In genomic region chr14:35385042-35385839, GRCh38 we compare ENCODE assay signal across 8 cellular contexts. TPM values are rescaled to one million over a fixed set of nuclear protein-coding genes. Genes with fewer than 3 reads are reported as not detected.
DNase-seq lines count a peak whose midpoint lies in the region; ATAC-seq and TF ChIP-seq lines count a peak whose summit lies in the region.

No MANE protein-coding gene starts in this region.

- H3K4me2 ChIP-seq in neural progenitor cell, result no peak overlapping the region

- no peak for TF ChIP-seq CTCF in RWPE1 (conservative IDR thresholded peaks at IDR 0.05; ENCODE audit: low read depth)
- TF ChIP-seq CTCF in neural progenitor cell (IDR thresholded peaks at IDR 0.05), result no peak
- TF ChIP-seq CTCF in endothelial cell (IDR thresholded peaks at IDR 0.05; ENCODE audit: unreplicated experiment), result no peak

- H3K27me3 ChIP-seq in HAP-1 (ENCODE audit: low read depth) (no peaks in the 10 kb centered on the region), neural progenitor cell (no peaks in the 10 kb centered on the region)

- H3K4me1 ChIP-seq in HAP-1, result peaks cover 23% of the 10 kb centered on the region
- peaks cover 5% of the 10 kb centered on the region for H3K4me1 ChIP-seq in neural progenitor cell

- no peak for ATAC-seq in HG02678 (IDR thresholded peaks at IDR 0.05; ENCODE audit: unreplicated experiment)
- ATAC-seq in HG02970 (IDR thresholded peaks at IDR 0.05; ENCODE audit: low FRiP score, unreplicated experiment), result no peak
- no peak for ATAC-seq in stimulated activated naive B cell treated with anti-CD40 and anti-IgM and Interleukin-4, amounts not matched to agents 10 μg/mL and 1 μg/mL and 100 μg/mL, for 72 hours (replicated peaks)

- no peaks in the 10 kb centered on the region for H3K9me3 ChIP-seq in HAP-1
- H3K9me3 ChIP-seq in neural progenitor cell (ENCODE audit: low read depth), result no peaks in the 10 kb centered on the region

- peaks cover 2% of the 10 kb centered on the region for H3F3A ChIP-seq in neural progenitor cell (ENCODE audit: low read depth)

- POLR2A ChIA-PET in RWPE1 (lab: Yijun Ruan, JAX; ENCODE audit: low non-redundant PET), result no interaction called here

- H3K79me2 ChIP-seq in neural progenitor cell (ENCODE audit: low read depth), result no peaks in the 10 kb centered on the region

- H3K27me3 Mint-ChIP-seq in neural progenitor cell (ENCODE audit: insufficient read depth, low read depth) (peaks cover 14% of the 10 kb centered on the region), endothelial cell (ENCODE audit: unreplicated experiment) (peaks cover 3% of the 10 kb centered on the region)
- no peaks in the 10 kb centered on the region for H3K27me3 Mint-ChIP-seq in stimulated activated naive B cell treated with anti-CD40 and anti-IgM and Interleukin-4, amounts not matched to agents 10 μg/mL and 1 μg/mL and 100 μg/mL, for 72 hours

- H3K27ac Mint-ChIP-seq in neural progenitor cell (peak overlapping the region; percentile 96), endothelial cell (ENCODE audit: unreplicated experiment) (no peak overlapping the region)
- no peak overlapping the region for H3K27ac Mint-ChIP-seq in stimulated activated naive B cell treated with anti-CD40 and anti-IgM and Interleukin-4, amounts not matched to agents 10 μg/mL and 1 μg/mL and 100 μg/mL, for 72 hours

- H3K36me3 Mint-ChIP-seq in neural progenitor cell (no peaks in the 10 kb centered on the region), endothelial cell (ENCODE audit: low read depth, unreplicated experiment) (no peaks in the 10 kb centered on the region)
- no peaks in the 10 kb centered on the region for H3K36me3 Mint-ChIP-seq in stimulated activated naive B cell treated with anti-CD40 and anti-IgM and Interleukin-4, amounts not matched to agents 10 μg/mL and 1 μg/mL and 100 μg/mL, for 72 hours

- no peak overlapping the region for H3K4me3 ChIP-seq in HAP-1
- no peak overlapping the region for H3K4me3 ChIP-seq in neural progenitor cell

- no peaks in the 10 kb centered on the region for H3K9me3 Mint-ChIP-seq in neural progenitor cell
- no peaks in the 10 kb centered on the region for H3K9me3 Mint-ChIP-seq in endothelial cell (ENCODE audit: unreplicated experiment)
- H3K9me3 Mint-ChIP-seq in stimulated activated naive B cell treated with anti-CD40 and anti-IgM and Interleukin-4, amounts not matched to agents 10 μg/mL and 1 μg/mL and 100 μg/mL, for 72 hours, result no peaks in the 10 kb centered on the region

- H3K36me3 ChIP-seq in HAP-1 (replicated peaks) (no peaks in the 10 kb centered on the region), neural progenitor cell (no peaks in the 10 kb centered on the region)

- H4K20me1 ChIP-seq in neural progenitor cell (ENCODE audit: low read depth), result no peaks in the 10 kb centered on the region

- CTCF ChIA-PET in RWPE1 (lab: Yijun Ruan, JAX), result no interaction called here

- H3K4me3 Mint-ChIP-seq in neural progenitor cell, result no peak overlapping the region
- H3K4me3 Mint-ChIP-seq in endothelial cell (ENCODE audit: unreplicated experiment), result no peak overlapping the region
- no peak overlapping the region for H3K4me3 Mint-ChIP-seq in stimulated activated naive B cell treated with anti-CD40 and anti-IgM and Interleukin-4, amounts not matched to agents 10 μg/mL and 1 μg/mL and 100 μg/mL, for 72 hours

- H3K4me1 Mint-ChIP-seq in neural progenitor cell (peaks cover 29% of the 10 kb centered on the region), endothelial cell (ENCODE audit: unreplicated experiment) (peaks cover 28% of the 10 kb centered on the region)
- no peaks in the 10 kb centered on the region for H3K4me1 Mint-ChIP-seq in stimulated activated naive B cell treated with anti-CD40 and anti-IgM and Interleukin-4, amounts not matched to agents 10 μg/mL and 1 μg/mL and 100 μg/mL, for 72 hours

- H3K27ac ChIP-seq in RWPE1 (peak overlapping the region; percentile 78), neural progenitor cell (no peak overlapping the region)

- H3K9ac ChIP-seq in neural progenitor cell, result no peak overlapping the region

- peak; percentile 54 to 75 for DNase-seq in HAP-1 (ENCODE audit: low spot score in 2 of 2)
- DNase-seq in RWPE1 (ENCODE audit: low spot score), result no peak
- DNase-seq in fibroblast of peridontal ligament (ENCODE audit: extremely low read depth), result peak; percentile 91
- DNase-seq in neural progenitor cell (ENCODE audit: low spot score), result peak; percentile 25
- DNase-seq in endothelial cell (ENCODE audit: low spot score), result no peak
- DNase-seq in stimulated activated naive B cell treated with anti-CD40 and anti-IgM and Interleukin-4, amounts not matched to agents 10 μg/mL and 1 μg/mL and 100 μg/mL, for 72 hours, result no peak

- in situ Hi-C loops in HAP-1 (cut with MboI; ENCODE audit: low sequenced_read_pairs), result no loop called here

- peak overlapping the region; percentile 79 for H2AFZ ChIP-seq in neural progenitor cell (replicated peaks)

RNA-seq across cellular contexts. Expression of gene NFKBIA, which starts 19.3 kb away (rescaled TPM):
- total RNA-seq in neural progenitor cell (ENCODE audit: low replicate concordance), result 26.4 and 31.6 TPM in 2 replicates
- total RNA-seq in endothelial cell (ENCODE audit: unreplicated experiment), result 41.9 TPM

Comparison
In these comparisons a context has a peak if more than half of its experiments do, and no peak if none do; other contexts are left out.
1. DNase-seq: peak in HAP-1 (2 of 2), fibroblast of peridontal ligament (single experiment) and neural progenitor cell (single experiment); none in RWPE1 (single experiment), endothelial cell (single experiment) and stimulated activated naive B cell treated with anti-CD40 and anti-IgM and Interleukin-4, amounts not matched to agents 10 μg/mL and 1 μg/mL and 100 μg/mL, for 72 hours (single experiment).